8 cellular contexts compared by ENCODE assay signal in the genomic region with DNA sequence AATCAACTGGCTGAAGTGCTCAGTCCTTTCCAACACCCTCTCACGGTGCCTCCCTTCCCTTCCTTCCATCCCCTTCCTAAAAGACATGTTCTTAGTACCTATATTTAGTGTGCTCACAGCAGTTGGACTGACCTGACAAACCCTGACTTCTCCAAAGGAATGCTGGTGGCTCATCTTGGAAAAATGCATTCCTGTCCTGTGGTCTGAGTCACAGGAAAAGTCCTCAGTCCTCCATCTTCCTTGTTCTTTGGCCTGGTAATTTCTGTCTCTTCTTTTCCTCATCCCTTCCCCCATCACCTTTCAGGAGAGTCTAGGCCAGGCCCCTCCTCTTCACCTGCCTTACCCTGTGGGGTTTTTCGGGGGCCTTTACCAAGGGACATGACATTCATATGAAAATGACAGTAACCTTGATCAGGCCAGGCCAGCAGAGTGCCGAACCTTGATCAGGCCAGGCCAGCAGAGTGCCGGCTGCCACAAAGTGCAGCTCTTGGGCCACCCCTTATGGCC. TPM values are rescaled to one million over a fixed set of nuclear protein-coding genes. Genes with fewer than 3 reads are reported as not detected.
DNase-seq lines count a peak whose midpoint lies in the region; ATAC-seq and TF ChIP-seq lines count a peak whose summit lies in the region.

No MANE protein-coding gene starts in this region.

- H3K27me3 ChIP-seq in SJSA1 (replicated peaks) = no peaks in the 10 kb centered on the region

- H3K4me3 ChIP-seq in GM12864 (ENCODE audit: low read depth, low read length) = peak overlapping the region; percentile 22
- no peak overlapping the region for H3K4me3 ChIP-seq in SJSA1
- no peak overlapping the region for H3K4me3 ChIP-seq in fibroblast of villous mesenchyme (ENCODE audit: low read depth, low read length)

- peaks cover 42% of the 10 kb centered on the region for H3K36me3 Mint-ChIP-seq in progenitor cell of endocrine pancreas (ENCODE audit: insufficient read depth)

- no peak for TF ChIP-seq CTCF in GM12864 (IDR thresholded peaks at IDR 0.05; ENCODE audit: low read depth, low read length, missing control alignments)
- no peak for TF ChIP-seq CTCF in fibroblast of villous mesenchyme (IDR thresholded peaks at IDR 0.05; ENCODE audit: insufficient read depth, low read depth, low read length)
- no peak for TF ChIP-seq CTCF in progenitor cell of endocrine pancreas (IDR thresholded peaks at IDR 0.05; ENCODE audit: unreplicated experiment)

- no peak for ATAC-seq in GM19324 (IDR thresholded peaks at IDR 0.05; ENCODE audit: low FRiP score, unreplicated experiment)

- no peak for DNase-seq in GM12864 (ENCODE audit: low read depth)
- peak; percentile 85 to 91 for DNase-seq in SJSA1 (ENCODE audit: low read depth in 1 of 2, low spot score in 2 of 2)
- peak; percentile 73 for DNase-seq in fibroblast of villous mesenchyme (ENCODE audit: low read depth)
- no peak for DNase-seq in progenitor cell of endocrine pancreas (ENCODE audit: low spot score, unreplicated experiment)
- no peak for DNase-seq in nucleus accumbens (lab: John Stamatoyannopoulos, UW)
- no peak for DNase-seq in Ammon's horn (ENCODE audit: low spot score)
- no peak for DNase-seq in hypothalamus (lab: John Stamatoyannopoulos, UW)

- H3K27ac Mint-ChIP-seq in progenitor cell of endocrine pancreas = peak overlapping the region; percentile 54

- no peaks in the 10 kb centered on the region for H3K9me3 ChIP-seq in SJSA1 (replicated peaks)

- no peak overlapping the region for H3K4me3 Mint-ChIP-seq in progenitor cell of endocrine pancreas (ENCODE audit: low read depth)

- peaks cover 81% of the 10 kb centered on the region for H3K4me1 ChIP-seq in SJSA1 (replicated peaks)

- H3K4me1 Mint-ChIP-seq in progenitor cell of endocrine pancreas (ENCODE audit: low read depth) = peaks cover 67% of the 10 kb centered on the region

- H3K27ac ChIP-seq in SJSA1 = peak overlapping the region; percentile 95

- no peaks in the 10 kb centered on the region for H3K27me3 Mint-ChIP-seq in progenitor cell of endocrine pancreas

- H3K36me3 ChIP-seq in SJSA1 = peaks cover 53% of the 10 kb centered on the region

- no peaks in the 10 kb centered on the region for H3K9me3 Mint-ChIP-seq in progenitor cell of endocrine pancreas (ENCODE audit: low read depth)

RNA-seq across cellular contexts. Expression of a gene that starts 7.2 kb away (rescaled TPM):
- 23.0 and 23.3 TPM in 2 replicates for total RNA-seq in SJSA1 (2014; rRNA removed; shearing (Covaris generic))
- total RNA-seq in fibroblast of villous mesenchyme (20.6 and 37.1 TPM in 2 replicates), progenitor cell of endocrine pancreas (108 and 120 TPM in 2 replicates)

Comparison
In these comparisons a context has a peak if more than half of its experiments do, and no peak if none do; other contexts are left out.
1. DNase-seq: peak in SJSA1 (2 of 2) and fibroblast of villous mesenchyme (single experiment); none in GM12864 (single experiment), progenitor cell of endocrine pancreas (single experiment), nucleus accumbens (0 of 56), Ammon's horn (single experiment) and hypothalamus (0 of 51).